23 cellular contexts compared by ENCODE assay signal in the genomic region with DNA sequence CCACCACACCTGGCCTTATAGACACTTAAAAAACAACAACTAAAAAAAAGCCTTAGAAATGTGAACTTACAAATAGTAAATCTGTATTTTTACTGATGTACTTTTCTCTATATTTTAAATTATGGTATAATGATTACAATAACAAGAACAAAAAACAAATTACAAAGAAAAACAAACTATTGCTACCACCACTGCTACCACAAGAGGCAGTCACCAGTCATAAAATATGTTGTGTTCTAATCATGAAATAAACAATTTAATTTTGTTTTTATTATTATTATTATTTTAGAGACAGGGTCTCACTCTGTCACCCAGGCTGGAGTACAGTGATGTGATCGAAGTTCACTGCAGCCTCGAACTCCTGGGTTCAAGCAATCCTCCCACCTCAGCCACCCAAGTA.
"Had no signal": no experiment of that assay in that cellular context is flagged by ENCODE, and none has a peak within 500 bp of the region (broad histone marks: within the 10 kb centered on the region; RNA-seq: fewer than 3 reads in every experiment).

No MANE protein-coding gene starts in this region.

- H3K27ac ChIP-seq: brain microvascular endothelial cell, gastroesophageal sphincter, heart right ventricle, left lung, neural progenitor cell, pancreas, right lobe of liver, SK-N-MC, thoracic aorta, upper lobe of right lung had no signal

- H3K4me3 Mint-ChIP-seq: activated CD4-positive, alpha-beta T cell treated with anti-CD3 and anti-CD28 coated beads, Interleukin-2, amount 10 ng/mL, durations not matched to agents 7 days and 5 days; activated CD8-positive, alpha-beta T cell treated with anti-CD3 and anti-CD28 coated beads, Interleukin-2, amount 10 ng/mL, durations not matched to agents 7 days and 5 days; activated naive CD4-positive, alpha-beta T cell treated with anti-CD3 and anti-CD28 coated beads for 36 hours; activated T-cell treated with anti-CD3 and anti-CD28 coated beads, Interleukin-2, amount 50 U/mL, for 24 hours; dendritic cell treated with granulocyte-macrophage colony-stimulating factor and Interleukin-4, amounts not matched to agents 40 ng/mL and 50 ng/mL, for 4 days; neural progenitor cell; stimulated activated memory B cell treated with anti-CD40 and anti-IgM and Interleukin-4, amounts not matched to agents 10 μg/mL and 1 μg/mL and 100 μg/mL, for 72 hours had no signal

- H2AFZ ChIP-seq: neural progenitor cell had no signal

- H3K27ac Mint-ChIP-seq: activated CD4-positive, alpha-beta T cell treated with anti-CD3 and anti-CD28 coated beads, Interleukin-2, amount 10 ng/mL, durations not matched to agents 7 days and 5 days; activated CD8-positive, alpha-beta T cell treated with anti-CD3 and anti-CD28 coated beads, Interleukin-2, amount 10 ng/mL, durations not matched to agents 7 days and 5 days; activated naive CD4-positive, alpha-beta T cell treated with anti-CD3 and anti-CD28 coated beads for 36 hours; activated T-cell treated with anti-CD3 and anti-CD28 coated beads, Interleukin-2, amount 50 U/mL, for 24 hours; activated T-helper 2 cell treated with anti-CD3 and anti-CD28 coated beads, Interferon-gamma antibody, Interleukin-2, Interleukin-4, amounts not matched to agents 10 μg/mL and 5 μg/mL and 100 μg/mL, durations not matched to agents 14 hours and 24 hours and 36 hours; dendritic cell treated with granulocyte-macrophage colony-stimulating factor and Interleukin-4, amounts not matched to agents 40 ng/mL and 50 ng/mL, for 4 days; neural progenitor cell; stimulated activated memory B cell treated with anti-CD40 and anti-IgM and Interleukin-4, amounts not matched to agents 10 μg/mL and 1 μg/mL and 100 μg/mL, for 72 hours had no signal

- H3K4me2 ChIP-seq: neural progenitor cell, smooth muscle cell had no signal

- DNase-seq: activated CD4-positive, alpha-beta T cell treated with anti-CD3 and anti-CD28 coated beads, Interleukin-2, amount 10 ng/mL, durations not matched to agents 7 days and 5 days; activated CD8-positive, alpha-beta T cell treated with anti-CD3 and anti-CD28 coated beads, Interleukin-2, amount 10 ng/mL, durations not matched to agents 7 days and 5 days; activated naive CD4-positive, alpha-beta T cell treated with anti-CD3 and anti-CD28 coated beads for 36 hours; activated T-cell treated with anti-CD3 and anti-CD28 coated beads, Interleukin-2, amount 50 U/mL, for 24 hours; anterior cingulate cortex; brain microvascular endothelial cell; effector CD8-positive, alpha-beta T cell; heart right ventricle; left lung; pancreas; right lobe of liver; stimulated activated CD4-positive, alpha-beta T cell treated with anti-CD3 and anti-CD28 coated beads, Interleukin-4, amount 100 ng/mL, for 24 hours; T-helper 1 cell; T1000; upper lobe of right lung had no signal

- H3K4me1 Mint-ChIP-seq: activated CD4-positive, alpha-beta T cell treated with anti-CD3 and anti-CD28 coated beads, Interleukin-2, amount 10 ng/mL, durations not matched to agents 7 days and 5 days; neural progenitor cell; stimulated activated memory B cell treated with anti-CD40 and anti-IgM and Interleukin-4, amounts not matched to agents 10 μg/mL and 1 μg/mL and 100 μg/mL, for 72 hours had no signal

- H3K9me3 Mint-ChIP-seq: activated CD4-positive, alpha-beta T cell treated with anti-CD3 and anti-CD28 coated beads, Interleukin-2, amount 10 ng/mL, durations not matched to agents 7 days and 5 days; activated naive CD4-positive, alpha-beta T cell treated with anti-CD3 and anti-CD28 coated beads for 36 hours; activated T-cell treated with anti-CD3 and anti-CD28 coated beads, Interleukin-2, amount 50 U/mL, for 24 hours; activated T-helper 2 cell treated with anti-CD3 and anti-CD28 coated beads, Interferon-gamma antibody, Interleukin-2, Interleukin-4, amounts not matched to agents 10 μg/mL and 5 μg/mL and 100 μg/mL, durations not matched to agents 14 hours and 24 hours and 36 hours; dendritic cell treated with granulocyte-macrophage colony-stimulating factor and Interleukin-4, amounts not matched to agents 40 ng/mL and 50 ng/mL, for 4 days; neural progenitor cell; stimulated activated memory B cell treated with anti-CD40 and anti-IgM and Interleukin-4, amounts not matched to agents 10 μg/mL and 1 μg/mL and 100 μg/mL, for 72 hours had no signal

- H3K9me3 ChIP-seq: gastroesophageal sphincter, heart right ventricle, left lung, pancreas, right lobe of liver, thoracic aorta, upper lobe of right lung had no signal

- H3K4me1 ChIP-seq: gastroesophageal sphincter, heart right ventricle, left lung, neural progenitor cell, right lobe of liver, upper lobe of right lung had no signal

- H3K36me3 Mint-ChIP-seq: stimulated activated memory B cell treated with anti-CD40 and anti-IgM and Interleukin-4, amounts not matched to agents 10 μg/mL and 1 μg/mL and 100 μg/mL, for 72 hours had no signal

- H3K27me3 Mint-ChIP-seq: activated CD4-positive, alpha-beta T cell treated with anti-CD3 and anti-CD28 coated beads, Interleukin-2, amount 10 ng/mL, durations not matched to agents 7 days and 5 days; activated T-cell treated with anti-CD3 and anti-CD28 coated beads, Interleukin-2, amount 50 U/mL, for 24 hours; dendritic cell treated with granulocyte-macrophage colony-stimulating factor and Interleukin-4, amounts not matched to agents 40 ng/mL and 50 ng/mL, for 4 days; stimulated activated memory B cell treated with anti-CD40 and anti-IgM and Interleukin-4, amounts not matched to agents 10 μg/mL and 1 μg/mL and 100 μg/mL, for 72 hours had no signal

- H3K4me3 ChIP-seq: gastroesophageal sphincter, heart right ventricle, left lung, neural progenitor cell, pancreas, right lobe of liver, SK-N-MC, smooth muscle cell, thoracic aorta, upper lobe of right lung had no signal

- H3K36me3 ChIP-seq: brain microvascular endothelial cell, gastroesophageal sphincter, heart right ventricle, left lung, neural progenitor cell, pancreas, right lobe of liver, thoracic aorta, upper lobe of right lung had no signal

- H3K27me3 ChIP-seq: brain microvascular endothelial cell, gastroesophageal sphincter, heart right ventricle, left lung, neural progenitor cell, pancreas, right lobe of liver, upper lobe of right lung had no signal
